In genomic region chr7:116618729-116619128, GRCh38 we compare ENCODE assay signal across 1 cellular context.
TF ChIP-seq lines count a peak whose summit lies in the region.

No MANE protein-coding gene starts in this region.

TF ChIP-seq in A549, 52 proteins besides CTCF, POLR2A, EP300 and RAD21 (continued from another document):
- peak; percentile 48 for TF ChIP-seq MAFK (IDR thresholded peaks at IDR 0.05; ENCODE audit: partially characterized antibody)
TF ChIP-seq in A549: peak in this region for 1.
